In the genomic region with DNA sequence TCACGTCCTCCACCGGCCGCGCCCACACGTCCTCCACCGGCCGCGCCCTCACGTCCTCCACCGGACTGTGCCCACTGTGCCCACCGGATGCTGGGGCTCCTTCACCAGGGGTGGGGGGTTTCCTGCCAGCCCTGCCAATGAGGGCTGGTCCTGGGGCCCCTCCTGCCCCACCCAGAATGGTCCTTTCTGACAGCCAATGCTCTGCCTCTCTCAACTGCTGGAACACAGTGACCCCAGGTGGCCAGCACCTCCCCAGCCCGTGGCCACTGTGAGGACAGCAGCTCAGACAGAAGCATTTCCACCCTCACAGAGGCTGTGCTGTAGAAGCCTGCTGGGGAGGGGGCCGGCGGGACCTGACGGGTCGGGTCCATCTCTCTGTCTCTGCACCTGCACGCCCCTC, we compare ENCODE assay signal across 9 cellular contexts.
DNase-seq lines count a peak whose midpoint lies in the region; ATAC-seq and TF ChIP-seq lines count a peak whose summit lies in the region.
"Had no signal": no experiment of that assay in that cellular context is flagged by ENCODE, and none has a peak within 500 bp of the region (broad histone marks: within the 10 kb centered on the region; RNA-seq: fewer than 3 reads in every experiment).

No MANE protein-coding gene starts in this region.

- H3K36me3 ChIP-seq in Karpas-422 (ENCODE audit: insufficient read depth, low read length), result no peaks in the 10 kb centered on the region

- H3K4me1 ChIP-seq in Karpas-422 (ENCODE audit: low read length), result no peaks in the 10 kb centered on the region

- no peak overlapping the region for H3K9ac ChIP-seq in Karpas-422 (ENCODE audit: low read length)

- ATAC-seq in HG03342 (IDR thresholded peaks at IDR 0.05; ENCODE audit: unreplicated experiment), result no peak

- H3K4me3 ChIP-seq in fibroblast of villous mesenchyme (ENCODE audit: low read depth, low read length) (peak overlapping the region; percentile 41), Karpas-422 (ENCODE audit: low read length) (no peak overlapping the region)

- no peak overlapping the region for H3K4me2 ChIP-seq in Karpas-422 (ENCODE audit: low read depth, low read length, poor library complexity, severe bottlenecking)

- no peaks in the 10 kb centered on the region for H3K9me3 ChIP-seq in Karpas-422 (ENCODE audit: low read length)

- H3K27ac ChIP-seq in Karpas-422 (ENCODE audit: low read length), result no peak overlapping the region

- H3K27me3 ChIP-seq in Karpas-422 (ENCODE audit: low read length), result no peaks in the 10 kb centered on the region

- no peaks in the 10 kb centered on the region for H3K9me2 ChIP-seq in Karpas-422 (replicated peaks; ENCODE audit: insufficient read depth, low read length)

- peaks cover 10% of the 10 kb centered on the region; the same call in 1 of the 2 replicates for H3K79me2 ChIP-seq in Karpas-422 (ENCODE audit: low read length)

- no peak overlapping the region for H2AFZ ChIP-seq in Karpas-422 (ENCODE audit: low read length)

- TF ChIP-seq CTCF in fibroblast of villous mesenchyme (IDR thresholded peaks at IDR 0.05; ENCODE audit: insufficient read depth, low read depth, low read length), result peak; percentile 64

- DNase-seq in activated gamma-delta T cell treated with Interleukin-2 at 50 U/mL for 16 hours (peak; percentile 57), activated gamma-delta T cell (lab: John Stamatoyannopoulos, UW) (no peak), fibroblast of villous mesenchyme (ENCODE audit: low read depth) (peak; percentile 50), AML-193 (lab: John Stamatoyannopoulos, UW) (no peak), Karpas-422 (no peak)
- DNase-seq in activated CD4-positive, alpha-beta T cell treated with anti-CD3 and anti-CD28 coated beads for 48 hours, result peak; percentile 41
- peak; percentile 41 for DNase-seq in stimulated activated CD4-positive, alpha-beta T cell treated with anti-CD3 and anti-CD28 coated beads, Interleukin-4, amount 100 ng/mL, for 1 hour
- DNase-seq: naive B cell had no signal

- no peaks in the 10 kb centered on the region for H4K20me1 ChIP-seq in Karpas-422 (ENCODE audit: insufficient read depth, low read depth, low read length)

Comparison
In these comparisons a context has a peak if more than half of its experiments do, and no peak if none do; other contexts are left out.
1. DNase-seq: peak in activated gamma-delta T cell treated with Interleukin-2 at 50 U/mL for 16 hours (single experiment), activated CD4-positive, alpha-beta T cell treated with anti-CD3 and anti-CD28 coated beads for 48 hours (single experiment), fibroblast of villous mesenchyme (single experiment) and stimulated activated CD4-positive, alpha-beta T cell treated with anti-CD3 and anti-CD28 coated beads, Interleukin-4, amount 100 ng/mL, for 1 hour (single experiment); none in activated gamma-delta T cell (single experiment), AML-193 (0 of 2) and Karpas-422 (single experiment).